ENCODE assay signal across 8 cellular contexts in genomic region chr12:64404470-64405446, GRCh38. TPM values are rescaled to one million over a fixed set of nuclear protein-coding genes. Genes with fewer than 3 reads are reported as not detected.
DNase-seq lines count a peak whose midpoint lies in the region; ATAC-seq, FAIRE-seq and TF ChIP-seq lines count a peak whose summit lies in the region.

No MANE protein-coding gene starts in this region.

- ATAC-seq in HG03460 (IDR thresholded peaks at IDR 0.05; ENCODE audit: unreplicated experiment), result peak; percentile 30

- peaks cover 24 to 37% (median 36%) of the 10 kb centered on the region in 3 donors for H3K4me1 Mint-ChIP-seq in CD8-positive, alpha-beta memory T cell

- H3K27me3 Mint-ChIP-seq in CD8-positive, alpha-beta memory T cell, result no peaks in the 10 kb centered on the region

- H3K4me1 ChIP-seq in CD8-positive, alpha-beta memory T cell (ENCODE audit: insufficient read depth, low read length), result peaks cover 12% of the 10 kb centered on the region
- peaks cover 10% of the 10 kb centered on the region for H3K4me1 ChIP-seq in neuron (ENCODE audit: insufficient read depth, low read length)

- H3K9me3 Mint-ChIP-seq in CD8-positive, alpha-beta memory T cell, result no peaks in the 10 kb centered on the region

- no peaks in the 10 kb centered on the region for H3K9me3 ChIP-seq in CD8-positive, alpha-beta memory T cell (ENCODE audit: low read length)
- no peaks in the 10 kb centered on the region for H3K9me3 ChIP-seq in neuron (ENCODE audit: low read length)

- H3K36me3 ChIP-seq in CD8-positive, alpha-beta memory T cell (ENCODE audit: insufficient read depth, low read length), result no peaks in the 10 kb centered on the region
- peaks cover 1% of the 10 kb centered on the region for H3K36me3 ChIP-seq in neuron (ENCODE audit: insufficient read depth, low read length)

- peak overlapping the region; percentile 63 for H3K4me3 ChIP-seq in CD8-positive, alpha-beta memory T cell (ENCODE audit: low read length)
- H3K4me3 ChIP-seq in foreskin fibroblast (ENCODE audit: low read depth in 1 of 2, low read length in 2 of 2) (peak overlapping the region; percentile 80 to 94), neuron (ENCODE audit: low read length) (peak overlapping the region; percentile 100)

- H3K27me3 ChIP-seq in CD8-positive, alpha-beta memory T cell (ENCODE audit: insufficient read depth, low read length, poor library complexity, severe bottlenecking), result no peaks in the 10 kb centered on the region
- no peaks in the 10 kb centered on the region for H3K27me3 ChIP-seq in neuron (ENCODE audit: insufficient read depth, low read length)

- CTCF ChIA-PET in CD8-positive, alpha-beta memory T cell (lab: Charles Lee), result interaction anchor here (1.0 to 1.5 kb wide), 2 partner anchors 14 to 45 kb away, joined by 4 to 6 read pairs; partner anchors contain the start of gene C12orf56

- H2AFZ ChIP-seq in neuron (ENCODE audit: low read depth, low read length), result peak overlapping the region; percentile 99

- H3K36me3 Mint-ChIP-seq in CD8-positive, alpha-beta memory T cell, result peaks cover 0 to 10% (median 2%) of the 10 kb centered on the region in 3 donors

- H3K27ac Mint-ChIP-seq in CD8-positive, alpha-beta memory T cell, result peak overlapping the region; percentile 85 to 98 (median 96)

- no peak for TF ChIP-seq CTCF in foreskin fibroblast (IDR thresholded peaks at IDR 0.05; ENCODE audit: low read depth, low read length)

- FAIRE-seq in GM19239 (lab: Jason Lieb, UNC), result no peak

- peak overlapping the region; percentile 86 for H3K27ac ChIP-seq in CD8-positive, alpha-beta memory T cell (ENCODE audit: low read depth, low read length)
- H3K27ac ChIP-seq in temporal lobe (ENCODE audit: low read depth, low read length), result peak overlapping the region; percentile 90

- POLR2A ChIA-PET in CD8-positive, alpha-beta memory T cell (lab: Charles Lee), result interaction anchor here (1.2 to 1.6 kb wide), 2 partner anchors 183 to 764 kb away, joined by 4 read pairs; partner anchors contain the start of genes KICS2 and LEMD3

- peak in 3 of 5 donors; percentile 29 to 62 (median 30) for DNase-seq in CD8-positive, alpha-beta memory T cell
- peak; percentile 35 for DNase-seq in GM19239 (ENCODE audit: insufficient read length, low spot score)
- peak; percentile 75 for DNase-seq in RPMI7951 (ENCODE audit: low read depth)
- peak; percentile 37 for DNase-seq in activated gamma-delta T cell (lab: John Stamatoyannopoulos, UW)
- peak; percentile 71 to 95 for DNase-seq in foreskin fibroblast

- H3K4me3 Mint-ChIP-seq in CD8-positive, alpha-beta memory T cell, result peak overlapping the region; percentile 96 to 99 (median 97)

RNA-seq across cellular contexts. Expression of gene XPOT, which starts 0.6 kb away (rescaled TPM):
- total RNA-seq in CD8-positive, alpha-beta memory T cell, result 100 to 1,000 TPM; 136 to 140 TPM
- polyA plus RNA-seq in CD8-positive, alpha-beta memory T cell, result 44.7 TPM
- 63.8 and 74.0 TPM in 2 replicates for total RNA-seq in RPMI7951 (2014; rRNA removed; shearing (Covaris generic))
- total RNA-seq in temporal lobe, result 55.6 TPM

RNA-seq across cellular contexts. Expression of gene C12orf56, which starts 14.2 kb away (rescaled TPM):
- not detected for total RNA-seq in CD8-positive, alpha-beta memory T cell
- polyA plus RNA-seq in CD8-positive, alpha-beta memory T cell, result not detected
- under 0.01 TPM in 1 of 2 replicates, not detected in the other for total RNA-seq in RPMI7951 (2014; rRNA removed; shearing (Covaris generic))
- total RNA-seq in temporal lobe, result 0.25 TPM

RNA-seq across cellular contexts. Expression of gene TBK1, which starts 47.2 kb away (rescaled TPM):
- total RNA-seq in CD8-positive, alpha-beta memory T cell, result 10 to 100 TPM; 25.9 to 27.6 TPM
- polyA plus RNA-seq in CD8-positive, alpha-beta memory T cell, result 26.8 TPM
- total RNA-seq in RPMI7951 (2014; rRNA removed; shearing (Covaris generic)), result 26.2 and 32.1 TPM in 2 replicates
- total RNA-seq in temporal lobe, result 24.8 TPM

Comparison
In these comparisons a context has a peak if more than half of its experiments do, and no peak if none do; other contexts are left out.
1. Peak in every context shown above with its lines: DNase-seq, ATAC-seq, H3K4me3 ChIP-seq and H3K27ac ChIP-seq.
2. DNase-seq: peak in every context shown above with its lines; median percentile 83 in foreskin fibroblast; 75 in RPMI7951; 37 in activated gamma-delta T cell; 35 in GM19239; 30 in CD8-positive, alpha-beta memory T cell.